Comparison of ENCODE assay signal across 15 cellular contexts in genomic region chr7:5626456-5626855, GRCh38. TPM values are rescaled to one million over a fixed set of nuclear protein-coding genes. Genes with fewer than 3 reads are reported as not detected.
DNase-seq lines count a peak whose midpoint lies in the region; ATAC-seq, FAIRE-seq and TF ChIP-seq lines count a peak whose summit lies in the region.
"Had no signal": no experiment of that assay in that cellular context is flagged by ENCODE, and none has a peak within 500 bp of the region (broad histone marks: within the 10 kb centered on the region; RNA-seq: fewer than 3 reads in every experiment).

No MANE protein-coding gene starts in this region.

- H3K79me2 ChIP-seq in osteoblast (ENCODE audit: insufficient read depth, low read length), result no peaks in the 10 kb centered on the region

- FAIRE-seq in bronchial epithelial cell (lab: Jason Lieb, UNC), result peak; percentile 23
- FAIRE-seq: pancreas had no signal

- no peak for TF ChIP-seq CTCF in bronchial epithelial cell (IDR thresholded peaks at IDR 0.05; ENCODE audit: insufficient read depth, low read length, severe bottlenecking)
- TF ChIP-seq CTCF in osteoblast (IDR thresholded peaks at IDR 0.05; ENCODE audit: extremely low read depth, low read depth, low read length), result no peak
- TF ChIP-seq CTCF in A673 (conservative IDR thresholded peaks at IDR 0.05; ENCODE audit: low read depth, low read length), result no peak

- H2AFZ ChIP-seq in osteoblast (ENCODE audit: low read length), result no peak overlapping the region
- H2AFZ ChIP-seq: PC-9 had no signal

- H3K4me2 ChIP-seq in BLaER1 treated with 17β-estradiol and CSF1 and Interleukin-3, amounts not matched to agents 10 nM and 100 nM, result peak overlapping the region in 10 of 11 experiments; percentile 22 to 96 (median 45); a peak in 20 of 22 replicates
- no peak overlapping the region for H3K4me2 ChIP-seq in osteoblast (ENCODE audit: insufficient read depth, low read length)
- H3K4me2 ChIP-seq: PC-9 had no signal

- peaks cover 0 to 48% (median 4%) of the 10 kb centered on the region in 11 experiments; a peak in 7 of 22 replicates for H4K20me1 ChIP-seq in BLaER1 treated with 17β-estradiol and CSF1 and Interleukin-3, amounts not matched to agents 10 nM and 100 nM
- H4K20me1 ChIP-seq in osteoblast (ENCODE audit: insufficient read depth, low read length), result peaks cover 20% of the 10 kb centered on the region

- BruUV-seq in A673 (replicated peaks; lab: Mats Ljungman, UMichigan), result no TSS peak

- H3K36me3 ChIP-seq in BLaER1 treated with 17β-estradiol and CSF1 and Interleukin-3, amounts not matched to agents 10 nM and 100 nM, result peaks cover 48 to 72% (median 58%) of the 10 kb centered on the region in 11 experiments
- H3K36me3 ChIP-seq in bronchial epithelial cell (ENCODE audit: control insufficient read depth, insufficient read depth, low read length) (peaks cover 12% of the 10 kb centered on the region), osteoblast (ENCODE audit: insufficient read depth, low read length) (peaks cover 35% of the 10 kb centered on the region), A673 (ENCODE audit: insufficient read depth, low read length, poor library complexity, severe bottlenecking) (peaks cover 30% of the 10 kb centered on the region)

- peak overlapping the region in 4 of 11 experiments; percentile 5 to 40 (median 18); a peak in 5 of 22 replicates for H3K9ac ChIP-seq in BLaER1 treated with 17β-estradiol and CSF1 and Interleukin-3, amounts not matched to agents 10 nM and 100 nM

- intact Hi-C loops in A673 (cut with micrococcal nuclease; ENCODE audit: unreplicated experiment), result no loop called here

- H3K27me3 ChIP-seq in BLaER1 treated with 17β-estradiol and CSF1 and Interleukin-3, amounts not matched to agents 10 nM and 100 nM, result no peaks in the 10 kb centered on the region
- no peaks in the 10 kb centered on the region for H3K27me3 ChIP-seq in bronchial epithelial cell (ENCODE audit: control insufficient read depth, insufficient read depth, low read length)
- H3K27me3 ChIP-seq in osteoblast (ENCODE audit: insufficient read depth, low read length), result no peaks in the 10 kb centered on the region
- H3K27me3 ChIP-seq in A673 (replicated peaks; ENCODE audit: insufficient read depth, low read depth, low read length, poor library complexity), result no peaks in the 10 kb centered on the region
- H3K27me3 ChIP-seq: pancreas had no signal

- DNase-seq in bronchial epithelial cell (ENCODE audit: low read depth), result no peak
- DNase-seq in osteoblast (ENCODE audit: insufficient read length, low spot score, missing footprints), result no peak
- DNase-seq in A673 (ENCODE audit: low spot score), result no peak
- DNase-seq in SIG-M5 treated with dmso at 0.1 percent for 504 hours (lab: John Stamatoyannopoulos, UW; ENCODE audit: unreplicated experiment), result no peak
- no peak for DNase-seq in NAMALWA (ENCODE audit: low spot score)
- DNase-seq: DND-41, Karpas-422, NCI-H1694 treated with DMSO at 0.1 percent for 48 hours, NCI-H510A treated with DMSO at 0.1 percent for 48 hours had no signal

- no peak overlapping the region for H3K4me3 ChIP-seq in BLaER1 treated with 17β-estradiol and CSF1 and Interleukin-3, amounts not matched to agents 10 nM and 100 nM
- H3K4me3 ChIP-seq in bronchial epithelial cell (ENCODE audit: low read depth, low read length) (no peak overlapping the region), osteoblast (ENCODE audit: insufficient read depth, low read length) (no peak overlapping the region), A673 (ENCODE audit: low read depth, low read length, poor library complexity, severe bottlenecking) (no peak overlapping the region)
- H3K4me3 ChIP-seq: pancreas, PC-9 had no signal

- CTCF ChIA-PET in A673 (lab: Charles Lee), result interaction anchor here (0.6 to 1.2 kb wide), 2 partner anchors 39 to 48 kb away, joined by 4 to 6 read pairs; no protein-coding TSS in a partner anchor

- ATAC-seq in HG03066 (IDR thresholded peaks at IDR 0.05; ENCODE audit: low read depth, unreplicated experiment), result peak; percentile 64

- H3K4me1 ChIP-seq in BLaER1 treated with 17β-estradiol and CSF1 and Interleukin-3, amounts not matched to agents 10 nM and 100 nM, result peaks cover 56 to 60% (median 59%) of the 10 kb centered on the region in 10 experiments
- H3K4me1 ChIP-seq in osteoblast (ENCODE audit: insufficient read depth, low read length) (peaks cover 35% of the 10 kb centered on the region), A673 (ENCODE audit: insufficient read depth, low read length, poor library complexity, severe bottlenecking) (peaks cover 21% of the 10 kb centered on the region)
- H3K4me1 ChIP-seq: pancreas had no signal

- no peaks in the 10 kb centered on the region for H3K9me3 ChIP-seq in BLaER1 treated with 17β-estradiol and CSF1 and Interleukin-3, amounts not matched to agents 10 nM and 100 nM (replicated peaks in 1 of 11)
- H3K9me3 ChIP-seq in osteoblast (ENCODE audit: low read depth, low read length), result no peaks in the 10 kb centered on the region
- no peaks in the 10 kb centered on the region for H3K9me3 ChIP-seq in A673 (ENCODE audit: low read depth, low read length, poor library complexity, severe bottlenecking)
- H3K9me3 ChIP-seq: pancreas had no signal

- POLR2A ChIA-PET in A673 (lab: Charles Lee; ENCODE audit: low non-redundant PET), result no interaction called here

- no peak overlapping the region; a peak in 1 of 22 replicates for H3K27ac ChIP-seq in BLaER1 treated with 17β-estradiol and CSF1 and Interleukin-3, amounts not matched to agents 10 nM and 100 nM
- H3K27ac ChIP-seq in osteoblast (ENCODE audit: low read depth, low read length) (peak overlapping the region; percentile 46), A673 (ENCODE audit: low read depth, low read length, poor library complexity, severe bottlenecking) (no peak overlapping the region)
- H3K27ac ChIP-seq: C4-2B, HL-60, pancreas, PC-9 had no signal

RNA-seq across cellular contexts. Expression of gene FSCN1, which starts 33.8 kb away (rescaled TPM):
- 182 and 253 TPM in 2 replicates for total RNA-seq in bronchial epithelial cell
- total RNA-seq in osteoblast, result 163 and 182 TPM in 2 replicates
- 475 and 479 TPM in 2 replicates for total RNA-seq in A673 (2021)
